8 cellular contexts compared by ENCODE assay signal in genomic region chr15:64153480-64154367, GRCh38. TPM values are rescaled to one million over a fixed set of nuclear protein-coding genes. Genes with fewer than 3 reads are reported as not detected.
DNase-seq lines count a peak whose midpoint lies in the region; ATAC-seq and TF ChIP-seq lines count a peak whose summit lies in the region.

No MANE protein-coding gene starts in this region.

- TF ChIP-seq POLR2A in esophagus squamous epithelium (IDR thresholded peaks at IDR 0.05): no peak

- peaks cover 0 to 3% (median 0%) of the 10 kb centered on the region in 7 donors for H3K9me3 Mint-ChIP-seq in naive B cell
- H3K9me3 Mint-ChIP-seq in stimulated activated memory B cell treated with anti-CD40 and anti-IgM and Interleukin-4, amounts not matched to agents 10 μg/mL and 1 μg/mL and 100 μg/mL, for 72 hours: no peaks in the 10 kb centered on the region

- H3K4me1 ChIP-seq in esophagus squamous epithelium: peaks cover 17 to 44% (median 27%) of the 10 kb centered on the region in 3 donors

- H3K36me3 ChIP-seq in esophagus squamous epithelium: peaks cover 29 to 48% (median 38%) of the 10 kb centered on the region in 3 donors

- TF ChIP-seq RAD21 in Ishikawa (IDR thresholded peaks at IDR 0.05; ENCODE audit: low read depth): peak; percentile 74

- H3K36me3 Mint-ChIP-seq in naive B cell: peaks cover 0 to 11% of the 10 kb centered on the region in 2 donors
- H3K36me3 Mint-ChIP-seq in stimulated activated memory B cell treated with anti-CD40 and anti-IgM and Interleukin-4, amounts not matched to agents 10 μg/mL and 1 μg/mL and 100 μg/mL, for 72 hours: peaks cover 41% of the 10 kb centered on the region

- 10 to 33% methylated on average over 4 to 10 of the region's 12 CpGs for WGBS in esophagus squamous epithelium, 2 donors

- TF ChIP-seq EP300 in Ishikawa (IDR thresholded peaks at IDR 0.05; ENCODE audit: borderline replicate concordance): no peak

- ATAC-seq in GM21619 (IDR thresholded peaks at IDR 0.05; ENCODE audit: unreplicated experiment): peak; percentile 51
- peak; percentile 82 to 84 for ATAC-seq in naive B cell (ENCODE audit: low read depth in 2 of 2)
- peak; percentile 91 for ATAC-seq in stimulated activated memory B cell treated with anti-CD40 and anti-IgM and Interleukin-4, amounts not matched to agents 10 μg/mL and 1 μg/mL and 100 μg/mL, for 72 hours

- no peaks in the 10 kb centered on the region for H3K27me3 Mint-ChIP-seq in naive B cell
- no peaks in the 10 kb centered on the region for H3K27me3 Mint-ChIP-seq in stimulated activated memory B cell treated with anti-CD40 and anti-IgM and Interleukin-4, amounts not matched to agents 10 μg/mL and 1 μg/mL and 100 μg/mL, for 72 hours

- intact Hi-C loops in esophagus squamous epithelium (cut with DNase I): loop anchor here (10.0 kb wide), 2 partner anchors 49 to 201 kb away; partner anchors contain the start of gene CSNK1G1

- TF ChIP-seq CTCF in esophagus squamous epithelium (IDR thresholded peaks at IDR 0.05): peak; percentile 90 to 99 (median 94)

- H3K9me3 ChIP-seq in esophagus squamous epithelium: no peaks in the 10 kb centered on the region

- peaks cover 51 to 75% (median 74%) of the 10 kb centered on the region in 3 donors for H3K4me1 Mint-ChIP-seq in naive B cell
- peaks cover 79% of the 10 kb centered on the region for H3K4me1 Mint-ChIP-seq in stimulated activated memory B cell treated with anti-CD40 and anti-IgM and Interleukin-4, amounts not matched to agents 10 μg/mL and 1 μg/mL and 100 μg/mL, for 72 hours

- peak overlapping the region; percentile 86 to 98 (median 96) for H3K27ac Mint-ChIP-seq in naive B cell
- peak overlapping the region; percentile 50 for H3K27ac Mint-ChIP-seq in stimulated activated memory B cell treated with anti-CD40 and anti-IgM and Interleukin-4, amounts not matched to agents 10 μg/mL and 1 μg/mL and 100 μg/mL, for 72 hours

- H3K4me3 ChIP-seq in esophagus squamous epithelium: peak overlapping the region in 1 of 4 donors; percentile 21

- peak; percentile 80 for DNase-seq in DMS53 treated with DMSO at 0.1 percent for 48 hours (lab: John Stamatoyannopoulos, UW; ENCODE audit: unreplicated experiment)
- DNase-seq in OCI-M2 (lab: John Stamatoyannopoulos, UW; ENCODE audit: unreplicated experiment): peak; percentile 60
- DNase-seq in activated T-cell treated with anti-CD3 and anti-CD28 coated beads for 48 hours (ENCODE audit: low read depth): peak; percentile 87
- DNase-seq in esophagus squamous epithelium (lab: John Stamatoyannopoulos, UW): peak; percentile 67
- DNase-seq in naive B cell: peak; percentile 95

- H3K27ac ChIP-seq in esophagus squamous epithelium: peak overlapping the region in 3 of 4 donors; percentile 16 to 39 (median 23)

- H3K27me3 ChIP-seq in esophagus squamous epithelium: peaks cover 0 to 28% (median 6%) of the 10 kb centered on the region in 4 donors

- peak overlapping the region; percentile 90 to 98 (median 96) for H3K4me3 Mint-ChIP-seq in naive B cell
- peak overlapping the region; percentile 92 for H3K4me3 Mint-ChIP-seq in stimulated activated memory B cell treated with anti-CD40 and anti-IgM and Interleukin-4, amounts not matched to agents 10 μg/mL and 1 μg/mL and 100 μg/mL, for 72 hours

TF ChIP-seq in Ishikawa, 13 proteins besides CTCF, POLR2A, EP300 and RAD21:
- no peak; the same call in 1 of the 2 replicates for TF ChIP-seq TAF1 (IDR thresholded peaks at IDR 0.05; ENCODE audit: low read depth)
- peak; percentile 53; the same call in 1 of the 2 replicates for TF ChIP-seq MAX (IDR thresholded peaks at IDR 0.05)

RNA-seq across cellular contexts. Expression of gene SNX22, which starts 2.2 kb away (rescaled TPM):
- total RNA-seq in esophagus squamous epithelium: under 1 TPM in 1 of 4 donors, not detected in 3; 0.19 TPM
- 10 to 100 TPM; 55.7 to 95.8 (median 59.7) TPM for polyA plus RNA-seq in naive B cell (ENCODE audit: low read depth in 6 of 6)

RNA-seq across cellular contexts. Expression of gene PPIB, which starts 9.1 kb away (rescaled TPM):
- 100 to 1,000 TPM; 246 to 363 (median 313) TPM for total RNA-seq in esophagus squamous epithelium
- polyA plus RNA-seq in naive B cell (ENCODE audit: low read depth in 6 of 6): 100 to 1,000 TPM; 419 to 599 (median 451) TPM

RNA-seq across cellular contexts. Expression of gene SNX1, which starts 57.9 kb away (rescaled TPM):
- 10 to 100 TPM; 39.9 to 71.1 (median 52.0) TPM for total RNA-seq in esophagus squamous epithelium
- 100 to 1,000 TPM in 2 of 6 donors, 10 to 100 TPM in 4; 56.3 to 109 (median 78.0) TPM for polyA plus RNA-seq in naive B cell (ENCODE audit: low read depth in 6 of 6)
